Comparison of ENCODE assay signal across 14 cellular contexts in genomic region chr11:12165237-12165875, GRCh38. TPM values are rescaled to one million over a fixed set of nuclear protein-coding genes. Genes with fewer than 3 reads are reported as not detected.
DNase-seq lines count a peak whose midpoint lies in the region; FAIRE-seq and TF ChIP-seq lines count a peak whose summit lies in the region.
"Had no signal": no experiment of that assay in that cellular context is flagged by ENCODE, and none has a peak within 500 bp of the region (broad histone marks: within the 10 kb centered on the region; RNA-seq: fewer than 3 reads in every experiment).

No MANE protein-coding gene starts in this region.

- H3K9me3 ChIP-seq in sigmoid colon, result no peaks in the 10 kb centered on the region
- H3K9me3 ChIP-seq: Peyer's patch, thyroid gland had no signal

- peaks cover 0 to 92% (median 77%) of the 10 kb centered on the region in 4 donors for H3K4me1 ChIP-seq in sigmoid colon

- DNase-seq in NCI-H1092 treated with DMSO at 0.1 percent for 48 hours (lab: John Stamatoyannopoulos, UW) (peak; percentile 7), NCI-H1092 (lab: John Stamatoyannopoulos, UW) (no peak), HFFc6 (no peak), cerebellar cortex (ENCODE audit: low spot score) (peak; percentile 56), sigmoid colon (no peak), putamen (ENCODE audit: low spot score) (no peak), CD1c-positive myeloid dendritic cell (ENCODE audit: extremely low spot score) (no peak), GM12892 (ENCODE audit: insufficient read length) (no peak)
- DNase-seq: ACHN, anterior cingulate cortex, Kasumi-1, thyroid gland had no signal

- no peak for TF ChIP-seq POLR2A in sigmoid colon (IDR thresholded peaks at IDR 0.05)
- no peak for TF ChIP-seq POLR2A in GM12892 (IDR thresholded peaks at IDR 0.05; ENCODE audit: low read depth, low read length)

- FAIRE-seq in GM12892 (lab: Jason Lieb, UNC), result no peak
- FAIRE-seq: GM12891 had no signal

- H3K27ac Mint-ChIP-seq in HFFc6, result peak overlapping the region; percentile 99

- H3K4me3 ChIP-seq in sigmoid colon, result no peak overlapping the region
- H3K4me3 ChIP-seq: Peyer's patch, thyroid gland had no signal

- peak overlapping the region; percentile 83 to 96 (median 94) for H3K27ac ChIP-seq in sigmoid colon

- no peaks in the 10 kb centered on the region for H3K27me3 ChIP-seq in sigmoid colon
- H3K27me3 ChIP-seq: Peyer's patch, thyroid gland had no signal

- TF ChIP-seq CTCF in HFFc6 (IDR thresholded peaks at IDR 0.05), result no peak
- TF ChIP-seq CTCF in sigmoid colon (IDR thresholded peaks at IDR 0.05), result no peak

- H3K9me3 Mint-ChIP-seq in HFFc6, result no peaks in the 10 kb centered on the region

- WGBS in sigmoid colon, 2 donors, result 66 to 84% methylated on average over 8 of the region's 8 CpGs

- peaks cover 58% of the 10 kb centered on the region for H3K36me3 Mint-ChIP-seq in HFFc6 (ENCODE audit: low read depth)

- peaks cover 3% of the 10 kb centered on the region for H3K27me3 Mint-ChIP-seq in HFFc6 (ENCODE audit: insufficient read depth)

- peaks cover 0 to 7% (median 0%) of the 10 kb centered on the region in 4 donors for H3K36me3 ChIP-seq in sigmoid colon

- intact Hi-C loops in sigmoid colon (cut with DNase I), result no loop called here

- H3K4me3 Mint-ChIP-seq in HFFc6, result no peak overlapping the region

- peaks cover 95% of the 10 kb centered on the region for H3K4me1 Mint-ChIP-seq in HFFc6 (ENCODE audit: low read depth)

- no peak for TF ChIP-seq EP300 in sigmoid colon (IDR thresholded peaks at IDR 0.05)

RNA-seq across cellular contexts. Expression of gene MICAL2, which starts 55.0 kb away (rescaled TPM):
- total RNA-seq in HFFc6 (2021; fragmentation: NEBNext Ultra II Directional; extraction: Animal tissue kit (Norgen Biotek cat#: 25700)), result 100 to 1,000 TPM; 199 to 252 (median 233) TPM
- 100 to 1,000 TPM; 115 to 145 (median 130) TPM for total RNA-seq in sigmoid colon
- polyA plus RNA-seq in sigmoid colon, result 10 to 100 TPM; 36.6 to 92.2 (median 91.1) TPM
- polyA plus RNA-seq in GM12892 (2012; ENCODE audit: missing spikeins), result 1.1 TPM

Comparison
In these comparisons a context has a peak if more than half of its experiments do, and no peak if none do; other contexts are left out.
1. DNase-seq: peak in NCI-H1092 treated with DMSO at 0.1 percent for 48 hours (single experiment) and cerebellar cortex (single experiment); none in NCI-H1092 (single experiment), HFFc6 (single experiment), sigmoid colon (single experiment), putamen (single experiment), CD1c-positive myeloid dendritic cell (single experiment) and GM12892 (single experiment).